Comparison of ENCODE assay signal across 15 cellular contexts in the genomic region with DNA sequence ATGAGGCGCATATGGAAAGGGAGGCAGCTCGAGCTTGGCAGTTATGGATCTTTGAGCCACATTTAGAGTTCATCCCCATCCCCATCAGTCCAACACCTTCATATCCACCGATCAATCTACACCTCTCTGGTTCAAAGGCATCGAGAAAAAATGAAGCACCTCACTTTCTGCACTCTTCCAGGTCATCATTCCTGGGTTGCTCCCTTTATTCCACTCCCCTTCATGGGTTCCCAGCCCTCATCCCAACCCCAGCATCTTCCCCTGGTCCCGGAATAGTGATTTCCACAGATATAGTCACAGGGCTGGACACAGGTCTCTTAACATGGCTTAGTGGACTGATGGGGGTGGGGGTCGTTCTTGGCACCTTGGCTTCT. TPM values are rescaled to one million over a fixed set of nuclear protein-coding genes. Genes with fewer than 3 reads are reported as not detected.
"Had no signal": no experiment of that assay in that cellular context is flagged by ENCODE, and none has a peak within 500 bp of the region (broad histone marks: within the 10 kb centered on the region; RNA-seq: fewer than 3 reads in every experiment).

No MANE protein-coding gene starts in this region.

- H3K27me3 ChIP-seq: testis had no signal

- DNase-seq: activated CD4-positive, alpha-beta T cell treated with anti-CD3 and anti-CD28 coated beads, Interleukin-2, amount 50 U/mL, for 4 hours; cerebellar nuclear complex; effector memory CD4-positive, alpha-beta T cell; naive thymus-derived CD8-positive, alpha-beta T cell; stimulated activated naive CD8-positive, alpha-beta T cell treated with anti-CD3 and anti-CD28 coated beads, Interleukin-15, amount 100 ng/mL, for 72 hours; T-helper 2 cell; testis had no signal

- H3K9me3 ChIP-seq: ascending aorta, esophagus muscularis mucosa, testis had no signal

- H3K36me3 ChIP-seq: ascending aorta, esophagus muscularis mucosa had no signal

- H3K4me2 ChIP-seq: smooth muscle cell had no signal

- H3K27ac ChIP-seq: ascending aorta, testis had no signal

- H3K4me3 ChIP-seq: ascending aorta, esophagus muscularis mucosa, smooth muscle cell, testis had no signal

- ATAC-seq: activated T-cell treated with anti-CD3 and anti-CD28 coated beads, Interleukin-2, amount 50 U/mL, for 72 hours; sciatic nerve; stimulated activated naive CD8-positive, alpha-beta T cell treated with anti-CD3 and anti-CD28 coated beads, Interleukin-15, amount 100 ng/mL, for 72 hours had no signal

RNA-seq across cellular contexts. Expression of a gene that starts 0.4 kb away (rescaled TPM):
- total RNA-seq: activated CD8-positive, alpha-beta memory T cell treated with anti-CD3 and anti-CD28 coated beads for 36 hours; endothelial cell of umbilical vein; smooth muscle cell had no signal
- polyA plus RNA-seq: endothelial cell of umbilical vein; naive thymus-derived CD8-positive, alpha-beta T cell had no signal

RNA-seq across cellular contexts. Expression of a gene that starts 22.3 kb away (rescaled TPM):
- total RNA-seq: activated CD8-positive, alpha-beta memory T cell treated with anti-CD3 and anti-CD28 coated beads for 36 hours; ascending aorta; endothelial cell of umbilical vein; naive thymus-derived CD8-positive, alpha-beta T cell; smooth muscle cell had no signal
- polyA plus RNA-seq: naive thymus-derived CD8-positive, alpha-beta T cell had no signal

RNA-seq across cellular contexts. Expression of a gene that starts 40.0 kb away (rescaled TPM):
- total RNA-seq: ascending aorta, endothelial cell of umbilical vein, esophagus muscularis mucosa, sciatic nerve, smooth muscle cell, testis, ureter had no signal
- polyA plus RNA-seq: endothelial cell of umbilical vein, smooth muscle cell had no signal
